23 cellular contexts compared by ENCODE assay signal in genomic region chr12:24615967-24616411, GRCh38.
DNase-seq lines count a peak whose midpoint lies in the region; ATAC-seq and TF ChIP-seq lines count a peak whose summit lies in the region.
"Had no signal": no experiment of that assay in that cellular context is flagged by ENCODE, and none has a peak within 500 bp of the region (broad histone marks: within the 10 kb centered on the region; RNA-seq: fewer than 3 reads in every experiment).

No MANE protein-coding gene starts in this region.

- no peak overlapping the region for H3K9ac ChIP-seq in SK-N-SH

- no peaks in the 10 kb centered on the region for H3K79me2 ChIP-seq in SK-N-SH (ENCODE audit: insufficient read depth)

- peaks cover 0 to 7% of the 10 kb centered on the region in 2 donors for H3K9me3 Mint-ChIP-seq in activated naive CD4-positive, alpha-beta T cell treated with anti-CD3 and anti-CD28 coated beads, Interleukin-2, amount 50 U/mL, for 72 hours
- H3K9me3 Mint-ChIP-seq: HFFc6 had no signal

- no peaks in the 10 kb centered on the region for H3K9me3 ChIP-seq in SK-N-SH
- H3K9me3 ChIP-seq: sigmoid colon, upper lobe of left lung had no signal

- no peaks in the 10 kb centered on the region for H3K36me3 Mint-ChIP-seq in activated naive CD4-positive, alpha-beta T cell treated with anti-CD3 and anti-CD28 coated beads, Interleukin-2, amount 50 U/mL, for 72 hours

- no peak for ATAC-seq in activated naive CD4-positive, alpha-beta T cell treated with anti-CD3 and anti-CD28 coated beads, Interleukin-2, amount 50 U/mL, for 72 hours
- ATAC-seq in HG02973 (IDR thresholded peaks at IDR 0.05; ENCODE audit: unreplicated experiment) (no peak), GM21576 (IDR thresholded peaks at IDR 0.05; ENCODE audit: unreplicated experiment) (no peak)
- ATAC-seq: Panc1 had no signal

- no peaks in the 10 kb centered on the region for H3K36me3 ChIP-seq in SK-N-SH (replicated peaks in 1 of 2; ENCODE audit: control insufficient read depth in 1 of 2, insufficient read depth in 2 of 2, low read length in 1 of 2)
- H3K36me3 ChIP-seq: sigmoid colon, stomach, upper lobe of left lung had no signal

- H3K4me3 ChIP-seq in SK-N-SH (ENCODE audit: low read depth in 2 of 2, low read length in 1 of 2) (no peak overlapping the region), fibroblast of mammary gland (ENCODE audit: control insufficient read depth, low read depth, low read length) (no peak overlapping the region)
- H3K4me3 ChIP-seq: coronary artery, sigmoid colon, stomach, upper lobe of left lung had no signal

- H4K20me1 ChIP-seq in SK-N-SH (ENCODE audit: insufficient read depth): no peaks in the 10 kb centered on the region

- CTCF ChIA-PET in SK-N-SH (lab: Yijun Ruan, JAX): no interaction called here

- H3K9me2 ChIP-seq in SK-N-SH: no peaks in the 10 kb centered on the region

- H3K4me2 ChIP-seq in SK-N-SH: no peak overlapping the region

- DNase-seq in HCEC 1CT (peak; percentile 48), SK-N-SH (no peak), fibroblast of mammary gland (ENCODE audit: low read depth) (peak; percentile 20), renal cortical epithelial cell (ENCODE audit: low read depth) (peak; percentile 15), dedifferentiated amniotic fluid mesenchymal stem cell (ENCODE audit: extremely low spot score) (no peak)
- DNase-seq in activated naive CD4-positive, alpha-beta T cell treated with anti-CD3 and anti-CD28 coated beads, Interleukin-2, amount 50 U/mL, for 72 hours (ENCODE audit: low spot score in 2 of 2): no peak
- DNase-seq: activated CD4-positive, alpha-beta T cell treated with anti-CD3 and anti-CD28 coated beads for 4 hours; activated effector memory CD4-positive, alpha-beta T cell treated with Interleukin-2 at 50 U/mL for 16 hours; AML-193; amygdala; GDM1; glutamatergic neuron; HFFc6; Kasumi-1; NCI-H1417; sigmoid colon; stomach; T1000; upper lobe of left lung had no signal

- POLR2A ChIA-PET in SK-N-SH (lab: Yijun Ruan, JAX): no interaction called here

- no peaks in the 10 kb centered on the region for H3K4me1 ChIP-seq in SK-N-SH (ENCODE audit: control insufficient read depth in 1 of 2, insufficient read depth in 2 of 2, low read depth in 1 of 2, low read length in 1 of 2)
- H3K4me1 ChIP-seq: sigmoid colon, stomach, upper lobe of left lung had no signal

- peak overlapping the region; percentile 17; the same call in 1 of the 2 replicates for H2AFZ ChIP-seq in SK-N-SH (ENCODE audit: low read depth)

- peaks cover 2% of the 10 kb centered on the region for H3F3A ChIP-seq in SK-N-SH (replicated peaks; ENCODE audit: insufficient read depth)

- TF ChIP-seq CTCF in SK-N-SH (IDR thresholded peaks at IDR 0.05): no peak
- TF ChIP-seq CTCF in fibroblast of mammary gland (conservative IDR thresholded peaks at IDR 0.05; ENCODE audit: control insufficient read depth, insufficient read depth, low read depth, low read length): no peak

- 78% methylated on average over 3 of the region's 3 CpGs for WGBS in SK-N-SH (ENCODE audit: low lambda C conversion rate)

- no peak for TF ChIP-seq RAD21 in SK-N-SH (IDR thresholded peaks at IDR 0.05; ENCODE audit: low read length)

- no peak overlapping the region for H3K27ac Mint-ChIP-seq in activated naive CD4-positive, alpha-beta T cell treated with anti-CD3 and anti-CD28 coated beads, Interleukin-2, amount 50 U/mL, for 72 hours
- H3K27ac Mint-ChIP-seq: HFFc6 had no signal

- no peak overlapping the region for H3K27ac ChIP-seq in SK-N-SH (ENCODE audit: low read depth in 2 of 2, low read length in 1 of 2)
- H3K27ac ChIP-seq: coronary artery, sigmoid colon, stomach, upper lobe of left lung had no signal

- no peaks in the 10 kb centered on the region for H3K27me3 ChIP-seq in SK-N-SH (ENCODE audit: insufficient read depth)
- H3K27me3 ChIP-seq: sigmoid colon, stomach, upper lobe of left lung had no signal

- no peak for TF ChIP-seq EP300 in SK-N-SH (IDR thresholded peaks at IDR 0.05; ENCODE audit: borderline replicate concordance in 1 of 2, low read depth in 1 of 2, low read length in 1 of 2)

TF ChIP-seq in SK-N-SH, 30 proteins besides CTCF, POLR2A, EP300 and RAD21:
- TF ChIP-seq RFX5 (IDR thresholded peaks at IDR 0.05; ENCODE audit: low read length): no peak
- no peak for TF ChIP-seq FOSL2 (IDR thresholded peaks at IDR 0.05; ENCODE audit: borderline replicate concordance, low read depth)
- no peak for TF ChIP-seq NFIC (IDR thresholded peaks at IDR 0.05; ENCODE audit: borderline replicate concordance)
- no peak for TF ChIP-seq IRF3 (IDR thresholded peaks at IDR 0.05; ENCODE audit: low read depth, low read length)
- no peak for TF ChIP-seq REST (IDR thresholded peaks at IDR 0.05; ENCODE audit: low read depth, low read length)
- no peak for TF ChIP-seq MXI1 (IDR thresholded peaks at IDR 0.05; ENCODE audit: low read depth, low read length)
- no peak for TF ChIP-seq RCOR1 (IDR thresholded peaks at IDR 0.05; ENCODE audit: low read length)
- TF ChIP-seq POLR2AphosphoS5 (IDR thresholded peaks at IDR 0.05; ENCODE audit: low read depth, low read length): no peak

Comparison
In these comparisons a context has a peak if more than half of its experiments do, and no peak if none do; other contexts are left out.
1. DNase-seq: peak in HCEC 1CT (single experiment), fibroblast of mammary gland (single experiment) and renal cortical epithelial cell (single experiment); none in SK-N-SH (single experiment), dedifferentiated amniotic fluid mesenchymal stem cell (single experiment) and activated naive CD4-positive, alpha-beta T cell treated with anti-CD3 and anti-CD28 coated beads, Interleukin-2, amount 50 U/mL, for 72 hours (0 of 2).